8 cellular contexts compared by ENCODE assay signal in genomic region chr11:107916671-107917241, GRCh38. TPM values are rescaled to one million over a fixed set of nuclear protein-coding genes. Genes with fewer than 3 reads are reported as not detected.
DNase-seq lines count a peak whose midpoint lies in the region; ATAC-seq and TF ChIP-seq lines count a peak whose summit lies in the region.

No MANE protein-coding gene starts in this region.

- H3K27ac Mint-ChIP-seq in CD8-positive, alpha-beta T cell, result no peak overlapping the region

- intact Hi-C loops in CD8-positive, alpha-beta T cell (cut with DNase I, micrococcal nuclease), result loop anchor here (2.0 to 5.0 kb wide), 2 partner anchors 731 to 732 kb away; no protein-coding TSS in a partner anchor
- intact Hi-C loops in right lobe of liver (cut with DNase I), result no loop called here
- intact Hi-C loops in thyroid gland (cut with DNase I), result no loop called here

- H3K27me3 Mint-ChIP-seq in CD8-positive, alpha-beta T cell (ENCODE audit: low read depth), result peaks cover 18% of the 10 kb centered on the region

- CTCF ChIA-PET in CD8-positive, alpha-beta T cell (lab: Charles Lee), result interaction anchor here (0.7 to 1.7 kb wide), 7 partner anchors 9 to 53 kb away, joined by 4 to 5 read pairs (median 4); no protein-coding TSS in a partner anchor

- peak; percentile 64 for TF ChIP-seq CTCF in CD8-positive, alpha-beta T cell (IDR thresholded peaks at IDR 0.05)
- peak in 3 of 4 donors; percentile 23 to 57 (median 28) for TF ChIP-seq CTCF in right lobe of liver (IDR thresholded peaks at IDR 0.05)
- peak in 1 of 6 experiments; percentile 27 for TF ChIP-seq CTCF in thyroid gland (IDR thresholded peaks at IDR 0.05)

- H3K4me1 Mint-ChIP-seq in CD8-positive, alpha-beta T cell (ENCODE audit: low read depth), result no peaks in the 10 kb centered on the region

- no peaks in the 10 kb centered on the region for H3K9me3 ChIP-seq in CD8-positive, alpha-beta T cell (ENCODE audit: low read length)
- H3K9me3 ChIP-seq in right lobe of liver, result no peaks in the 10 kb centered on the region
- no peaks in the 10 kb centered on the region for H3K9me3 ChIP-seq in thyroid gland

- H3K27me3 ChIP-seq in CD8-positive, alpha-beta T cell (ENCODE audit: insufficient read depth, low read length), result no peaks in the 10 kb centered on the region
- no peaks in the 10 kb centered on the region for H3K27me3 ChIP-seq in right lobe of liver
- no peaks in the 10 kb centered on the region for H3K27me3 ChIP-seq in thyroid gland

- H3K4me3 ChIP-seq in CD8-positive, alpha-beta T cell (ENCODE audit: low read depth, low read length), result no peak overlapping the region
- H3K4me3 ChIP-seq in right lobe of liver (no peak overlapping the region), thyroid gland (replicated peaks in 1 of 3) (no peak overlapping the region)

- H3K4me3 Mint-ChIP-seq in CD8-positive, alpha-beta T cell, result no peak overlapping the region

- no peak for ATAC-seq in CD8-positive, alpha-beta T cell
- ATAC-seq in GM18909 (IDR thresholded peaks at IDR 0.05; ENCODE audit: poor library complexity, unreplicated experiment), result peak; percentile 59
- ATAC-seq in right lobe of liver, result peak in 2 of 4 donors; percentile 49 to 58
- no peak for ATAC-seq in GM19452 (IDR thresholded peaks at IDR 0.05; ENCODE audit: unreplicated experiment)

- no peak overlapping the region for H3K27ac ChIP-seq in CD8-positive, alpha-beta T cell (ENCODE audit: low read depth, low read length)
- H3K27ac ChIP-seq in right lobe of liver (no peak overlapping the region), thyroid gland (no peak overlapping the region)

- no peaks in the 10 kb centered on the region for H3K36me3 Mint-ChIP-seq in CD8-positive, alpha-beta T cell

- POLR2A ChIA-PET in CD8-positive, alpha-beta T cell (lab: Charles Lee), result no interaction called here

- 26% methylated on average over 10 of the region's 13 CpGs for WGBS in right lobe of liver (ENCODE audit: insufficient coverage, low coverage, low lambda C conversion rate, missing lambda C conversion rate)
- 27 to 40% methylated on average over 3 to 8 of the region's 13 CpGs for WGBS in thyroid gland, 2 donors

- H3K9me3 Mint-ChIP-seq in CD8-positive, alpha-beta T cell, result no peaks in the 10 kb centered on the region

- no peaks in the 10 kb centered on the region for H3K36me3 ChIP-seq in CD8-positive, alpha-beta T cell (ENCODE audit: insufficient read depth, low read length)
- no peaks in the 10 kb centered on the region for H3K36me3 ChIP-seq in right lobe of liver
- no peaks in the 10 kb centered on the region for H3K36me3 ChIP-seq in thyroid gland

- no peaks in the 10 kb centered on the region for H3K4me1 ChIP-seq in CD8-positive, alpha-beta T cell (ENCODE audit: insufficient read depth, low read length)
- no peaks in the 10 kb centered on the region for H3K4me1 ChIP-seq in right lobe of liver
- H3K4me1 ChIP-seq in thyroid gland, result no peaks in the 10 kb centered on the region

- TF ChIP-seq POLR2A in right lobe of liver (IDR thresholded peaks at IDR 0.05) (no peak), thyroid gland (IDR thresholded peaks at IDR 0.05) (no peak)

- DNase-seq in CD8-positive, alpha-beta T cell, result peak in 3 of 7 experiments; percentile 22 to 51 (median 24)
- DNase-seq in NCI-H526 treated with DMSO at 0.1 percent for 48 hours (lab: John Stamatoyannopoulos, UW), result peak; percentile 31
- DNase-seq in activated naive CD4-positive, alpha-beta T cell treated with anti-CD3 and anti-CD28 coated beads, Interleukin-2, amount 50 U/mL, for 16 hours, result peak; percentile 24
- DNase-seq in right lobe of liver, result peak in 2 of 3 donors; percentile 25 to 50
- no peak for DNase-seq in ureter (ENCODE audit: low spot score)
- DNase-seq in thyroid gland, result no peak

RNA-seq across cellular contexts. Expression of gene RAB39A, which starts 11.5 kb away (rescaled TPM):
- not detected for total RNA-seq in CD8-positive, alpha-beta T cell
- total RNA-seq in right lobe of liver (1 to 10 TPM in 2 of 6 experiments, under 1 TPM in 3, not detected in 1; 0.42 to 1.2 (median 0.72) TPM), ureter (0.42 TPM), thyroid gland (1 to 10 TPM in 1 of 4 donors, under 1 TPM in 2, not detected in 1; 0.11 to 1.1 (median 0.54) TPM)

RNA-seq across cellular contexts. Expression of gene SLC35F2, which starts 58.2 kb away (rescaled TPM):
- total RNA-seq in CD8-positive, alpha-beta T cell, result 1 to 10 TPM; 4.5 to 4.6 TPM
- under 1 TPM in 5 of 6 experiments, not detected in 1; 0.06 to 0.55 (median 0.28) TPM for total RNA-seq in right lobe of liver
- 8.0 TPM for total RNA-seq in ureter
- 10 to 100 TPM in 1 of 4 donors, 1 to 10 TPM in 3; 8.9 to 12.9 (median 9.3) TPM for total RNA-seq in thyroid gland

Comparison
In these comparisons a context has a peak if more than half of its experiments do, and no peak if none do; other contexts are left out.
1. DNase-seq: peak in NCI-H526 treated with DMSO at 0.1 percent for 48 hours (single experiment), activated naive CD4-positive, alpha-beta T cell treated with anti-CD3 and anti-CD28 coated beads, Interleukin-2, amount 50 U/mL, for 16 hours (single experiment) and right lobe of liver (2 of 3); none in ureter (single experiment) and thyroid gland (0 of 2).
2. intact Hi-C loops: an anchor here in CD8-positive, alpha-beta T cell (2.0 to 5.0 kb wide); none called in right lobe of liver and thyroid gland.